In genomic region chrX:118847676-118848075, GRCh38 we compare ENCODE assay signal across 8 cellular contexts. TPM values are rescaled to one million over a fixed set of nuclear protein-coding genes. Genes with fewer than 3 reads are reported as not detected.
DNase-seq lines count a peak whose midpoint lies in the region; ATAC-seq and TF ChIP-seq lines count a peak whose summit lies in the region.

No MANE protein-coding gene starts in this region.

- no peaks in the 10 kb centered on the region for H3K9me3 Mint-ChIP-seq in activated CD4-positive, alpha-beta T cell treated with anti-CD3 and anti-CD28 coated beads, Interleukin-2, amount 10 ng/mL, durations not matched to agents 7 days and 5 days

- H2AFZ ChIP-seq in SK-N-SH (ENCODE audit: low read depth), result no peak overlapping the region

- TF ChIP-seq RAD21 in SK-N-SH (IDR thresholded peaks at IDR 0.05; ENCODE audit: low read length), result peak; percentile 76

- ATAC-seq in HG03342 (IDR thresholded peaks at IDR 0.05; ENCODE audit: unreplicated experiment), result no peak
- ATAC-seq in HG03135 (IDR thresholded peaks at IDR 0.05; ENCODE audit: unreplicated experiment), result no peak

- DNase-seq in activated CD4-positive, alpha-beta T cell treated with anti-CD3 and anti-CD28 coated beads, Interleukin-2, amount 10 ng/mL, durations not matched to agents 7 days and 5 days, result peak; percentile 10
- no peak for DNase-seq in activated CD4-positive, alpha-beta T cell treated with anti-CD3 and anti-CD28 coated beads for 48 hours
- DNase-seq in NCI-H1048 (lab: John Stamatoyannopoulos, UW), result peak; percentile 16
- peak; percentile 61 for DNase-seq in SK-N-SH
- peak; percentile 68 for DNase-seq in fibroblast of pulmonary artery (ENCODE audit: low read depth)
- peak; percentile 74 for DNase-seq in pons (ENCODE audit: low spot score)

- TF ChIP-seq EP300 in SK-N-SH (IDR thresholded peaks at IDR 0.05; ENCODE audit: borderline replicate concordance in 1 of 2, low read depth in 1 of 2, low read length in 1 of 2), result no peak

- no peak overlapping the region for H3K9ac ChIP-seq in SK-N-SH

- H3K9me2 ChIP-seq in SK-N-SH, result no peaks in the 10 kb centered on the region

- no peak overlapping the region for H3K4me2 ChIP-seq in SK-N-SH

- H4K20me1 ChIP-seq in SK-N-SH (ENCODE audit: insufficient read depth), result no peaks in the 10 kb centered on the region

- POLR2A ChIA-PET in activated CD4-positive, alpha-beta T cell treated with anti-CD3 and anti-CD28 coated beads, Interleukin-2, amount 10 ng/mL, durations not matched to agents 7 days and 5 days (lab: Charles Lee), result no interaction called here
- POLR2A ChIA-PET in SK-N-SH (lab: Yijun Ruan, JAX), result no interaction called here

- H3K4me1 Mint-ChIP-seq in activated CD4-positive, alpha-beta T cell treated with anti-CD3 and anti-CD28 coated beads, Interleukin-2, amount 10 ng/mL, durations not matched to agents 7 days and 5 days, result no peaks in the 10 kb centered on the region

- H3K79me2 ChIP-seq in SK-N-SH (ENCODE audit: insufficient read depth), result no peaks in the 10 kb centered on the region

- H3K27me3 ChIP-seq in SK-N-SH (ENCODE audit: insufficient read depth), result no peaks in the 10 kb centered on the region; the same call in 1 of the 2 replicates

- peaks cover 4% of the 10 kb centered on the region for H3F3A ChIP-seq in SK-N-SH (replicated peaks; ENCODE audit: insufficient read depth)

- TF ChIP-seq CTCF in SK-N-SH (IDR thresholded peaks at IDR 0.05), result peak; percentile 83
- peak; percentile 63 for TF ChIP-seq CTCF in fibroblast of pulmonary artery (IDR thresholded peaks at IDR 0.05; ENCODE audit: low read length, missing control alignments)

- peaks cover 3% of the 10 kb centered on the region for H3K27me3 Mint-ChIP-seq in activated CD4-positive, alpha-beta T cell treated with anti-CD3 and anti-CD28 coated beads, Interleukin-2, amount 10 ng/mL, durations not matched to agents 7 days and 5 days

- H3K4me1 ChIP-seq in SK-N-SH (ENCODE audit: control insufficient read depth in 1 of 2, insufficient read depth in 2 of 2, low read depth in 1 of 2, low read length in 1 of 2), result no peaks in the 10 kb centered on the region

- H3K36me3 Mint-ChIP-seq in activated CD4-positive, alpha-beta T cell treated with anti-CD3 and anti-CD28 coated beads, Interleukin-2, amount 10 ng/mL, durations not matched to agents 7 days and 5 days (ENCODE audit: low read depth), result no peaks in the 10 kb centered on the region

- no peak overlapping the region for H3K4me3 Mint-ChIP-seq in activated CD4-positive, alpha-beta T cell treated with anti-CD3 and anti-CD28 coated beads, Interleukin-2, amount 10 ng/mL, durations not matched to agents 7 days and 5 days

- no peaks in the 10 kb centered on the region for H3K9me3 ChIP-seq in SK-N-SH

- H3K4me3 ChIP-seq in SK-N-SH (ENCODE audit: low read depth in 2 of 2, low read length in 1 of 2) (no peak overlapping the region; a peak in 1 of 4 replicates), fibroblast of pulmonary artery (replicated peaks; ENCODE audit: low read depth, low read length) (no peak overlapping the region)

- CTCF ChIA-PET in activated CD4-positive, alpha-beta T cell treated with anti-CD3 and anti-CD28 coated beads, Interleukin-2, amount 10 ng/mL, durations not matched to agents 7 days and 5 days (lab: Charles Lee), result interaction anchor here (0.8 to 1.6 kb wide), 2 partner anchors 8 to 36 kb away, joined by 3 to 8 read pairs; no protein-coding TSS in a partner anchor
- CTCF ChIA-PET in SK-N-SH (lab: Yijun Ruan, JAX), result interaction anchor here (0.6 to 1.8 kb wide), 20 partner anchors 9 to 390 kb away, joined by 3 to 11 read pairs (median 3); no protein-coding TSS in a partner anchor

- no peak overlapping the region for H3K27ac Mint-ChIP-seq in activated CD4-positive, alpha-beta T cell treated with anti-CD3 and anti-CD28 coated beads, Interleukin-2, amount 10 ng/mL, durations not matched to agents 7 days and 5 days

- H3K27ac ChIP-seq in SK-N-SH (ENCODE audit: low read depth in 2 of 2, low read length in 1 of 2), result no peak overlapping the region

- WGBS in SK-N-SH (ENCODE audit: low lambda C conversion rate), result 28% methylated on average over 1 of the region's 1 CpG

- no peaks in the 10 kb centered on the region for H3K36me3 ChIP-seq in SK-N-SH (replicated peaks in 1 of 2; ENCODE audit: control insufficient read depth in 1 of 2, insufficient read depth in 2 of 2, low read length in 1 of 2)

TF ChIP-seq in SK-N-SH, 30 proteins besides CTCF, POLR2A, EP300 and RAD21:
- TF ChIP-seq SMC3 (IDR thresholded peaks at IDR 0.05; ENCODE audit: low read depth, low read length), result peak; percentile 43
- no peak for TF ChIP-seq PBX3 (IDR thresholded peaks at IDR 0.05)

RNA-seq across cellular contexts. Expression of gene ZCCHC12, which starts 24.1 kb away (rescaled TPM):
- not detected for total RNA-seq in activated CD4-positive, alpha-beta T cell treated with anti-CD3 and anti-CD28 coated beads, Interleukin-2, amount 10 ng/mL, durations not matched to agents 7 days and 5 days
- polyA plus RNA-seq in SK-N-SH (2012; rRNA removed), result 0.26 and 0.31 TPM in 2 replicates
- polyA plus RNA-seq in SK-N-SH (2012; cell fraction: cytosol; rRNA removed), result 0.19 and 0.22 TPM in 2 replicates
- 0.21 and 0.22 TPM in 2 replicates for polyA plus RNA-seq in SK-N-SH (2012; cell fraction: nucleus; rRNA removed)
